Comparison of ENCODE assay signal across 28 cellular contexts in genomic region chr2:177270531-177270930, GRCh38.
"Had no signal": no experiment of that assay in that cellular context is flagged by ENCODE, and none has a peak within 500 bp of the region (broad histone marks: within the 10 kb centered on the region; RNA-seq: fewer than 3 reads in every experiment).

No MANE protein-coding gene starts in this region.

- H3K4me3 ChIP-seq: gastrocnemius medialis, hepatocyte, neural progenitor cell, suprapubic skin, tibial artery, upper lobe of right lung had no signal

- H2AFZ ChIP-seq: hepatocyte, neural progenitor cell had no signal

- H3K4me3 Mint-ChIP-seq: activated CD4-positive, alpha-beta memory T cell treated with anti-CD3 and anti-CD28 coated beads for 36 hours; natural killer cell; neural progenitor cell; T-helper 1 cell treated with Interleukin-12 subunit alpha and Interleukin-12 subunit beta and Interleukin-4 antibody, amounts not matched to agents 30 μg/mL and 1 μg/mL, for 36 hours; WTC11 had no signal

- H3K9ac ChIP-seq: neural progenitor cell had no signal

- H3K4me2 ChIP-seq: hepatocyte, neural progenitor cell had no signal

- H3K36me3 Mint-ChIP-seq: activated CD4-positive, alpha-beta memory T cell treated with anti-CD3 and anti-CD28 coated beads for 36 hours; natural killer cell; neural progenitor cell; WTC11 had no signal

- ATAC-seq: gastrocnemius medialis, natural killer cell, right cardiac atrium, upper lobe of right lung, WTC11 had no signal

- DNase-seq: activated CD4-positive, alpha-beta memory T cell treated with anti-CD3 and anti-CD28 coated beads for 36 hours; activated CD8-positive, alpha-beta memory T cell treated with anti-CD3 and anti-CD28 coated beads, Interleukin-2, amount 50 U/mL, for 4 hours; activated gamma-delta T cell; activated naive CD4-positive, alpha-beta T cell treated with anti-CD3 and anti-CD28 coated beads, Interleukin-2, amount 50 U/mL, for 16 hours; activated T-cell treated with anti-CD3 and anti-CD28 coated beads, Interleukin-2, amount 50 U/mL, for 1 hour; amniotic stem cell; brain microvascular endothelial cell; central memory CD4-positive, alpha-beta T cell; gastrocnemius medialis; islet precursor cell; mesenchymal stem cell; natural killer cell; occipital lobe; right cardiac atrium; stimulated activated CD4-positive, alpha-beta T cell treated with anti-CD3 and anti-CD28 coated beads, Interleukin-15, amount 100 ng/mL, for 24 hours; stimulated activated naive CD4-positive, alpha-beta T cell; SW 1271; T-helper 9 cell; tibial artery; upper lobe of right lung had no signal

- FAIRE-seq: astrocyte, endothelial cell of umbilical vein had no signal

- H3K27me3 Mint-ChIP-seq: activated CD4-positive, alpha-beta memory T cell treated with anti-CD3 and anti-CD28 coated beads for 36 hours had no signal

- H3K79me2 ChIP-seq: hepatocyte had no signal

- H3K36me3 ChIP-seq: brain microvascular endothelial cell, gastrocnemius medialis, neural progenitor cell, suprapubic skin, tibial artery, upper lobe of right lung had no signal

- H3K27ac ChIP-seq: brain microvascular endothelial cell, hepatocyte, neural progenitor cell, suprapubic skin, tibial artery, upper lobe of right lung had no signal

- H3K9me3 ChIP-seq: gastrocnemius medialis, suprapubic skin, tibial artery, upper lobe of right lung had no signal

- H3K27ac Mint-ChIP-seq: activated CD4-positive, alpha-beta memory T cell treated with anti-CD3 and anti-CD28 coated beads for 36 hours; activated T-helper 1 cell treated with anti-CD3 and anti-CD28 coated beads, Interleukin-12 subunit alpha, Interleukin-12 subunit beta, Interleukin-2, Interleukin-4 antibody, amounts not matched to agents 30 ng/mL and 10 ng/mL and 1 ng/mL, durations not matched to agents 14 hours and 24 hours and 36 hours; natural killer cell; neural progenitor cell; T-helper 1 cell treated with Interleukin-12 subunit alpha and Interleukin-12 subunit beta and Interleukin-4 antibody, amounts not matched to agents 30 μg/mL and 1 μg/mL, for 36 hours; WTC11 had no signal

- H3K9me3 Mint-ChIP-seq: activated CD4-positive, alpha-beta memory T cell treated with anti-CD3 and anti-CD28 coated beads for 36 hours; natural killer cell; neural progenitor cell; WTC11 had no signal

- H3K27me3 ChIP-seq: brain microvascular endothelial cell, gastrocnemius medialis, hepatocyte, neural progenitor cell, suprapubic skin, tibial artery, upper lobe of right lung had no signal
